In the genomic region with DNA sequence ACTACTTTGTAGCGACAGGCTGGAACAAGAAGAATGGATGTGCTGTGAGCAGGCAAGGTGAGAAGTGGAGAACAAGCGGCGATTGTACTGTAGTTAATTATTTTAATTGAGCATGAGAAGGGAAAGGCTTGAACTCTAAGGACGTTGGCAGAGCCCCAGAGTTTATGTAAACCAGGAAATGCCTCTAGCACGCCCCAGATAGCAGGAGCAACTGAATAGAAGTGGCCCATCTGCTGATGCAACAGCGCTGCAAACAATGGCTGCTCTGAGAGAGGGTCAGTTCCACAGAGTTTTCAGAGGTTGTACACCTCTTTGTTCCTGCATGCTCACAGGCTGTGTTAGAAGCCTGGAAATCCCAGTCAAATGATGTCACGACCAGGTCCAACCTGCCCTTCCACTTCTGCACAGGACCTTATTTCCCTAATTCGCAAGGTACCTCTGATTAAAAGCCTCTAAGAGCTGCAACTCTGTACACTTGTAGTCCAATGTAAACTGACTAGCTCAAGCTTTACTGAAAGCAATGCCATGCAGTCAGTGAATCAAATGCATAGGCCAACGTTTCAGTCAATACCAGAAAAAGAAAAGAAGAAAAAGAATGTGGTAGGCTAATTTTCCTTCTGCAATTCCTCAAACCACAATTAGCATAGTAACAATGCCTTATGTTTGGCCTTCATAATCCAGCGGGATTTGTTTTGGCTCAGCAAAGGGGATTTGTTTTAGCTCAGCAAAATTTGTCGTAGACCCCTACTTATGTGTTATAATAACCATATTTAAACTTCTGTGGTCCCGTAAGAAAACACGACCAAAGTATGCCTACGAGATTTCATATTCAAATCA, we compare ENCODE assay signal across 8 cellular contexts.
DNase-seq lines count a peak whose midpoint lies in the region; ATAC-seq and TF ChIP-seq lines count a peak whose summit lies in the region.

No MANE protein-coding gene starts in this region.

- H4K20me1 ChIP-seq in Loucy (ENCODE audit: insufficient read depth, low read length, poor library complexity, severe bottlenecking), result no peaks in the 10 kb centered on the region

- H3K9ac ChIP-seq in Loucy (ENCODE audit: low read depth, low read length, poor library complexity, severe bottlenecking), result no peak overlapping the region

- H2AFZ ChIP-seq in Loucy (ENCODE audit: low read length), result peak overlapping the region; percentile 13; the same call in 1 of the 2 replicates

- H3K79me2 ChIP-seq in Loucy (ENCODE audit: insufficient read depth, low read length), result no peaks in the 10 kb centered on the region

- no peak for ATAC-seq in HG03571 (IDR thresholded peaks at IDR 0.05; ENCODE audit: unreplicated experiment)
- ATAC-seq in GM18517 (IDR thresholded peaks at IDR 0.05; ENCODE audit: unreplicated experiment), result no peak
- no peak for ATAC-seq in HG02642 (IDR thresholded peaks at IDR 0.05; ENCODE audit: poor library complexity, unreplicated experiment)

- TF ChIP-seq CTCF in Loucy (conservative IDR thresholded peaks at IDR 0.05; ENCODE audit: low read length), result no peak
- no peak for TF ChIP-seq CTCF in foreskin fibroblast (IDR thresholded peaks at IDR 0.05; ENCODE audit: low read depth, low read length)

- H3F3A ChIP-seq in Loucy (ENCODE audit: low read depth), result no peaks in the 10 kb centered on the region

- DNase-seq in SHP77 treated with DMSO at 0.1 percent for 48 hours (lab: John Stamatoyannopoulos, UW) (peak; percentile 59), foreskin fibroblast (peak; percentile 23 to 76), pulmonary artery endothelial cell (ENCODE audit: low read depth, low spot score) (peak; percentile 61), mesenteric fat pad (ENCODE audit: low spot score) (no peak)

- H3K4me2 ChIP-seq in Loucy (ENCODE audit: low read depth, low read length, poor library complexity, severe bottlenecking), result no peak overlapping the region

- no peaks in the 10 kb centered on the region for H3K4me1 ChIP-seq in Loucy (ENCODE audit: insufficient read depth, low read length, poor library complexity, severe bottlenecking)

- H3K9me3 ChIP-seq in Loucy (ENCODE audit: insufficient read depth, low read depth, low read length), result no peaks in the 10 kb centered on the region

- no peaks in the 10 kb centered on the region for H3K36me3 ChIP-seq in Loucy (ENCODE audit: insufficient read depth, low read length)

- H3K9me2 ChIP-seq in Loucy (replicated peaks; ENCODE audit: low read depth, low read length), result no peaks in the 10 kb centered on the region

- H3K27me3 ChIP-seq in Loucy (ENCODE audit: insufficient read depth, low read length, poor library complexity, severe bottlenecking), result no peaks in the 10 kb centered on the region

- H3K4me3 ChIP-seq in Loucy (ENCODE audit: low read length, poor library complexity, severe bottlenecking) (no peak overlapping the region), foreskin fibroblast (ENCODE audit: low read depth in 1 of 2, low read length in 2 of 2) (no peak overlapping the region)
